Comparison of ENCODE assay signal across 10 cellular contexts in the genomic region with DNA sequence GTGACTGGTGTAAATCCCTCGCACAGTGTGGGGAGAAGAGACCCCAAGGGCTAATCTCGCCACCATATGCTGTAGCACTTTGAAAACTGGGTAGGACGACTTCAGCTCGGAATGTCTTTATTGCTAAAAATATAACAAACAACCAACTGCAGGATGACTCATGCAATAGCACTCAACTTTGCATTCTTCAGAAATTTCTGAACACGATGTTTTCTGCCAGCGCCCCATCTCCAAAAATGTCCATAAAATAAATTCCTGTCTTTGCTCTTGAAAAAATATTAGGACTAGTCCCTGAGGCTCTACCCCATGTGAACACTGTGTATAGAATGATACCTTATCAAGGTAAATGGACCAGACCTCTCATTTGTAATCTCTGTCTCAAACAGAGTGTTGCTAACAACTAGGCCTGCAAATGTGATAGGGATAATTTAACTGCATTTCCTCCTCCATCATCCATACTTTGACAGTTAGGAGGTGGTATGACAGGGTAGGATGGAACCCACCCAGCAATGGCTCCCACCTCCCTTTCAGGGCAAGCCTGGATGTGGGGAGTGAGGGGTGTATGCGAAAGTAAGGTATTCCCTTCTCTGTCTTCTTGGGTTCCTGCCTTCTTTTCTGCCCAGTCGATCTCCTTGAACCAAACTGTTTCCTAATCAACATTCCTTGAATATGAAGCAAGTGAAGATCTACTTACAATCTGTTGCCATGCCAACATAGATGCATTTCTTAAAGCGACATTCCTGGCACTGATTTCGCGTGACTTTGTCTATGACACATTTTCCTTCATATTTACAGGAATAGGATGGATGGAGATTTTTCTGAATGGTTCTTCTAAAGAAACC.
DNase-seq lines count a peak whose midpoint lies in the region; ATAC-seq and TF ChIP-seq lines count a peak whose summit lies in the region.
"Had no signal": no experiment of that assay in that cellular context is flagged by ENCODE, and none has a peak within 500 bp of the region (broad histone marks: within the 10 kb centered on the region; RNA-seq: fewer than 3 reads in every experiment).

No MANE protein-coding gene starts in this region.

- no peak for TF ChIP-seq CTCF in colonic mucosa (IDR thresholded peaks at IDR 0.05)

- H3K27ac ChIP-seq in ACC112 (ENCODE audit: low read depth, low read length) (peak overlapping the region; percentile 99), colonic mucosa (peak overlapping the region; percentile 24), mesodermal cell (ENCODE audit: low read depth, low read length, severe bottlenecking) (peak overlapping the region; percentile 70)

- DNase-seq in LoVo (ENCODE audit: low spot score), result peak; percentile 11
- no peak for DNase-seq in colonic mucosa
- DNase-seq in DMS114 treated with DMSO at 0.1 percent for 48 hours (lab: John Stamatoyannopoulos, UW; ENCODE audit: unreplicated experiment), result no peak
- no peak for DNase-seq in stimulated activated naive CD4-positive, alpha-beta T cell treated with Interleukin-2 at 50 U/mL for 16 hours (lab: John Stamatoyannopoulos, UW)
- DNase-seq in H7, result no peak
- DNase-seq: activated effector memory CD4-positive, alpha-beta T cell treated with Interleukin-2 at 50 U/mL for 16 hours; CD4-positive, CD25-positive, alpha-beta regulatory T cell had no signal

- no peak for ATAC-seq in HG03196 (IDR thresholded peaks at IDR 0.05; ENCODE audit: unreplicated experiment)

- intact Hi-C loops in colonic mucosa (cut with DNase I), result no loop called here

- peak overlapping the region; percentile 66 for H2AFZ ChIP-seq in ACC112 (ENCODE audit: low read length, unreplicated experiment)

- H3K4me1 ChIP-seq in ACC112 (ENCODE audit: control insufficient read depth, insufficient read depth, low read length, unreplicated experiment), result peaks cover 26% of the 10 kb centered on the region
- no peaks in the 10 kb centered on the region for H3K4me1 ChIP-seq in colonic mucosa
- peaks cover 13% of the 10 kb centered on the region for H3K4me1 ChIP-seq in mesodermal cell (ENCODE audit: control insufficient read depth, insufficient read depth, low read length, poor library complexity, severe bottlenecking)

- H3K4me3 ChIP-seq in ACC112 (ENCODE audit: low read depth, low read length), result peak overlapping the region; percentile 65
- no peak overlapping the region for H3K4me3 ChIP-seq in colonic mucosa
- H3K4me3 ChIP-seq in mesodermal cell (ENCODE audit: extremely low read depth, insufficient read depth, low read length, poor library complexity, severe bottlenecking), result no peak overlapping the region
- H3K4me3 ChIP-seq in H7 (ENCODE audit: insufficient read depth, low read depth, low read length), result no peak overlapping the region

- 84 to 90% methylated on average over 2 to 8 of the region's 11 CpGs for WGBS in mesodermal cell (ENCODE audit: insufficient coverage in 2 of 2), 2 experiments

- no peak overlapping the region for H3K9ac ChIP-seq in colonic mucosa (ENCODE audit: low read depth in 2 of 2, low read length in 2 of 2)

- no peaks in the 10 kb centered on the region for H3K36me3 ChIP-seq in ACC112 (ENCODE audit: insufficient read depth, low read length)
- no peaks in the 10 kb centered on the region for H3K36me3 ChIP-seq in colonic mucosa
- no peaks in the 10 kb centered on the region for H3K36me3 ChIP-seq in mesodermal cell (ENCODE audit: control insufficient read depth, insufficient read depth, low read length)
- H3K36me3 ChIP-seq in H7 (replicated peaks; ENCODE audit: control insufficient read depth, insufficient read depth, low read length), result no peaks in the 10 kb centered on the region

- no peaks in the 10 kb centered on the region for H3K79me2 ChIP-seq in ACC112 (ENCODE audit: control insufficient read depth, insufficient read depth, low read length, unreplicated experiment)

- no peaks in the 10 kb centered on the region for H3K27me3 ChIP-seq in ACC112 (ENCODE audit: insufficient read depth, low read length)
- H3K27me3 ChIP-seq in colonic mucosa, result no peaks in the 10 kb centered on the region
- H3K27me3 ChIP-seq in H7 (ENCODE audit: control insufficient read depth, insufficient read depth, low read length), result no peaks in the 10 kb centered on the region

- H3K9me3 ChIP-seq in colonic mucosa (no peaks in the 10 kb centered on the region), mesodermal cell (ENCODE audit: control insufficient read depth, low read length) (no peaks in the 10 kb centered on the region)

Comparison
In these comparisons a context has a peak if more than half of its experiments do, and no peak if none do; other contexts are left out.
1. H3K27ac ChIP-seq: peak in every context shown above with its lines; median percentile 99 in ACC112; 70 in mesodermal cell; 24 in colonic mucosa.